ENCODE assay signal across 15 cellular contexts in the genomic region with DNA sequence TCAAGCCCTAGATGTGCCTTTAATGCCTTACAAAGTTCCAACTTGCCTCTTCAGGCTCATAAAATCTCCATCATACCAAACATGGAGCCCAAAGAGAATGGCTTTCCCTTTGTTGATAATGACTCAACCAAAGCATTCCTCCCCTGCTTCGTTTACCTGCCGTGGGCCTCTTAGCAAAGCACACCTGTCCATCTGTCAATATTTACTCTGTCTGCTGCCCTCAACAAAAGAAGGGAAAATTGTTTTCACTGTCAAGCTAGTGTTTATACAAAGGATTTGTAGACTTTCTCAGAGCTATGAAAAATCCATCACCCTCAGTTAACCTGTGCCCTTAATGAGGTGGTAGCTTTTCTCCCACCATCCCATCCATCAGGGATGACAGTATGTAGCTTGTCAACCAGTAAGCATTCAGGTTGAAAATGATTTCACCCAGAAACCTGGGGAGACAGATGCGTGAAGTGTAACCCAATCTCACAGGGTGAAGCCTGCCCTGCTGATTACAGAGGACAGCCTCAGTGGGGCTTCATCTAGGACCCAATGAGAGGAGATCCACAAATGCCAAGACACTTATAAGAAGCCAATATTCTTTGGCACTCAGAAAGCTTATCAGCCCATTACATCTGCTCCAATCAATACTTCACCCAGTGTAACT.
DNase-seq lines count a peak whose midpoint lies in the region; ATAC-seq and TF ChIP-seq lines count a peak whose summit lies in the region.
"Had no signal": no experiment of that assay in that cellular context is flagged by ENCODE, and none has a peak within 500 bp of the region (broad histone marks: within the 10 kb centered on the region; RNA-seq: fewer than 3 reads in every experiment).

No MANE protein-coding gene starts in this region.

- no peak for TF ChIP-seq CTCF in mesothelial cell of epicardium (IDR thresholded peaks at IDR 0.05; ENCODE audit: unreplicated experiment)

- DNase-seq in NCI-H1930 (lab: John Stamatoyannopoulos, UW): peak; percentile 76 to 87
- DNase-seq in NCI-H526 treated with DMSO at 0.1 percent for 48 hours (lab: John Stamatoyannopoulos, UW): peak; percentile 65
- DNase-seq in mesothelial cell of epicardium (ENCODE audit: low spot score in 2 of 2, unreplicated experiment in 2 of 2): no peak
- no peak for DNase-seq in natural killer cell treated with Interleukin-12 subunit alpha and Interleukin-12 subunit beta and Interleukin-15 and Interleukin-18, amount 100 ng/mL, for 72 hours (ENCODE audit: low spot score)
- DNase-seq in head of caudate nucleus: no peak
- DNase-seq in stimulated activated CD4-positive, alpha-beta T cell treated with anti-CD3 and anti-CD28 coated beads, Interleukin-2, amount 100 ng/mL, for 24 hours: no peak
- DNase-seq in anterior cingulate cortex (lab: John Stamatoyannopoulos, UW): no peak
- DNase-seq: activated CD4-positive, CD25-positive, alpha-beta regulatory T cell; activated naive CD4-positive, alpha-beta T cell treated with anti-CD3 and anti-CD28 coated beads for 36 hours; BE2C; H7; NCI-H1694 treated with DMSO at 0.1 percent for 48 hours had no signal

- no peaks in the 10 kb centered on the region for H3K9me3 ChIP-seq in HUES48 (ENCODE audit: control insufficient read depth, insufficient read depth, low read length)
- H3K9me3 ChIP-seq: BE2C had no signal

- H3K9ac ChIP-seq in HUES48 (ENCODE audit: low read depth, low read length): no peak overlapping the region
- H3K9ac ChIP-seq: parathyroid adenoma had no signal

- no peaks in the 10 kb centered on the region for H3K36me3 ChIP-seq in HUES48 (ENCODE audit: control insufficient read depth, insufficient read depth, low read length)
- H3K36me3 ChIP-seq: BE2C had no signal

- peaks cover 14% of the 10 kb centered on the region for H3K9me3 Mint-ChIP-seq in mesothelial cell of epicardium
- H3K9me3 Mint-ChIP-seq in natural killer cell treated with Interleukin-12 subunit alpha and Interleukin-12 subunit beta and Interleukin-15 and Interleukin-18, amount 100 ng/mL, for 72 hours: peaks cover 2% of the 10 kb centered on the region

- H3K27ac Mint-ChIP-seq in mesothelial cell of epicardium: peak overlapping the region; percentile 26
- no peak overlapping the region for H3K27ac Mint-ChIP-seq in natural killer cell treated with Interleukin-12 subunit alpha and Interleukin-12 subunit beta and Interleukin-15 and Interleukin-18, amount 100 ng/mL, for 72 hours
- H3K27ac Mint-ChIP-seq: activated naive CD4-positive, alpha-beta T cell treated with anti-CD3 and anti-CD28 coated beads for 36 hours had no signal

- peak overlapping the region; percentile 40 for H3K27ac ChIP-seq in HUES48 (ENCODE audit: low read depth, low read length)
- H3K27ac ChIP-seq: parathyroid adenoma had no signal

- intact Hi-C loops in head of caudate nucleus (cut with DNase I): no loop called here

- peaks cover 8% of the 10 kb centered on the region; the same call in 1 of the 2 replicates for H3K4me1 ChIP-seq in HUES48 (ENCODE audit: control insufficient read depth, insufficient read depth, low read length)
- H3K4me1 ChIP-seq: BE2C, parathyroid adenoma had no signal

- peaks cover 11% of the 10 kb centered on the region for H3K4me1 Mint-ChIP-seq in mesothelial cell of epicardium
- H3K4me1 Mint-ChIP-seq in natural killer cell treated with Interleukin-12 subunit alpha and Interleukin-12 subunit beta and Interleukin-15 and Interleukin-18, amount 100 ng/mL, for 72 hours (ENCODE audit: low read depth in 2 of 2): no peaks in the 10 kb centered on the region

- H3K27me3 ChIP-seq in HUES48 (ENCODE audit: control insufficient read depth, insufficient read depth, low read length): no peaks in the 10 kb centered on the region
- H3K27me3 ChIP-seq: BE2C had no signal

- H3K4me3 Mint-ChIP-seq in mesothelial cell of epicardium: no peak overlapping the region
- no peak overlapping the region for H3K4me3 Mint-ChIP-seq in natural killer cell treated with Interleukin-12 subunit alpha and Interleukin-12 subunit beta and Interleukin-15 and Interleukin-18, amount 100 ng/mL, for 72 hours
- H3K4me3 Mint-ChIP-seq: activated naive CD4-positive, alpha-beta T cell treated with anti-CD3 and anti-CD28 coated beads for 36 hours had no signal

- H3K4me3 ChIP-seq in HUES48 (ENCODE audit: low read depth, low read length): no peak overlapping the region

- no peak for ATAC-seq in natural killer cell treated with Interleukin-12 subunit alpha and Interleukin-12 subunit beta and Interleukin-15 and Interleukin-18, amount 100 ng/mL, for 72 hours
- ATAC-seq: left lobe of liver had no signal

- H3K27me3 Mint-ChIP-seq in mesothelial cell of epicardium (ENCODE audit: low read depth): no peaks in the 10 kb centered on the region
- peaks cover 8 to 12% of the 10 kb centered on the region in 2 donors for H3K27me3 Mint-ChIP-seq in natural killer cell treated with Interleukin-12 subunit alpha and Interleukin-12 subunit beta and Interleukin-15 and Interleukin-18, amount 100 ng/mL, for 72 hours

- no peaks in the 10 kb centered on the region for H3K36me3 Mint-ChIP-seq in mesothelial cell of epicardium
- H3K36me3 Mint-ChIP-seq in natural killer cell treated with Interleukin-12 subunit alpha and Interleukin-12 subunit beta and Interleukin-15 and Interleukin-18, amount 100 ng/mL, for 72 hours: no peaks in the 10 kb centered on the region

Comparison
In these comparisons a context has a peak if more than half of its experiments do, and no peak if none do; other contexts are left out.
1. DNase-seq: peak in NCI-H1930 (2 of 2) and NCI-H526 treated with DMSO at 0.1 percent for 48 hours (single experiment); none in mesothelial cell of epicardium (0 of 2), natural killer cell treated with Interleukin-12 subunit alpha and Interleukin-12 subunit beta and Interleukin-15 and Interleukin-18, amount 100 ng/mL, for 72 hours (single experiment), head of caudate nucleus (0 of 42), stimulated activated CD4-positive, alpha-beta T cell treated with anti-CD3 and anti-CD28 coated beads, Interleukin-2, amount 100 ng/mL, for 24 hours (0 of 2) and anterior cingulate cortex (0 of 58).